In genomic region chr17:76709951-76710862, GRCh38 we compare ENCODE assay signal across 6 cellular contexts. TPM values are rescaled to one million over a fixed set of nuclear protein-coding genes. Genes with fewer than 3 reads are reported as not detected.
DNase-seq lines count a peak whose midpoint lies in the region; ATAC-seq and TF ChIP-seq lines count a peak whose summit lies in the region.
"Not testable (repeated sequence)": the region's sequence is repeated elsewhere in the genome, so short reads cannot be mapped to it uniquely, and the experiment has no call there.

No MANE protein-coding gene starts in this region.

- POLR2A ChIA-PET in PC-3 (lab: Charles Lee; ENCODE audit: unreplicated experiment), result interaction anchor here (0.6 kb wide), 4 partner anchors 12 to 210 kb away, joined by 3 to 9 read pairs (median 3); no protein-coding TSS in a partner anchor

- peak overlapping the region; percentile 17; the same call in 1 of the 2 replicates for H3K4me3 ChIP-seq in GM06990 (replicated peaks; ENCODE audit: low read depth, low read length)
- H3K4me3 ChIP-seq in PC-3 (ENCODE audit: low read length), result peak overlapping the region; percentile 73
- H3K4me3 ChIP-seq in ascending aorta, result peak overlapping the region; percentile 85 to 96
- H3K4me3 ChIP-seq in muscle layer of duodenum (ENCODE audit: low read depth in 1 of 2, low read length in 2 of 2), result peak overlapping the region; percentile 67 to 72

- H3K9me2 ChIP-seq in PC-3 (replicated peaks; ENCODE audit: low read length), result not testable (repeated sequence)

- CTCF ChIA-PET in PC-3 (lab: Charles Lee), result interaction anchor here (0.5 kb wide), 1 partner anchor 15 kb away, joined by 4 read pairs; no protein-coding TSS in a partner anchor

- H4K20me1 ChIP-seq in PC-3 (ENCODE audit: low read length), result not testable (repeated sequence)

- H3K27me3 ChIP-seq in GM06990 (replicated peaks; ENCODE audit: control insufficient read depth, insufficient read depth, low read length); PC-3 (ENCODE audit: low read length); ascending aorta; foreskin keratinocyte; muscle layer of duodenum (ENCODE audit: low read depth, low read length): not testable (repeated sequence)

- not testable (repeated sequence) for DNase-seq in GM06990 (ENCODE audit: extremely low read depth, insufficient read length); PC-3; ascending aorta (ENCODE audit: low spot score in 2 of 2); foreskin keratinocyte
- peak in 3 of 49 donors; percentile 20 to 42 (median 28) for DNase-seq in substantia nigra (lab: John Stamatoyannopoulos, UW)

- not testable (repeated sequence) for H3F3A ChIP-seq in PC-3 (ENCODE audit: low read length, unreplicated experiment)

- peak overlapping the region; percentile 66 for H2AFZ ChIP-seq in PC-3 (ENCODE audit: low read length)

- BruUV-seq in PC-3 (replicated peaks; lab: Mats Ljungman, UMichigan), result not testable (repeated sequence)

- ATAC-seq in PC-3, result peak; percentile 19
- ATAC-seq in foreskin keratinocyte, result peak; percentile 10

- H3K27ac ChIP-seq in PC-3 (ENCODE audit: low read length), result peak overlapping the region; percentile 64
- H3K27ac ChIP-seq in ascending aorta, result peak overlapping the region; percentile 96 to 97
- H3K27ac ChIP-seq in foreskin keratinocyte, result peak overlapping the region; percentile 33
- H3K27ac ChIP-seq in muscle layer of duodenum (ENCODE audit: low read length), result peak overlapping the region; percentile 95
- H3K27ac ChIP-seq in substantia nigra (ENCODE audit: low read depth, low read length, poor library complexity, severe bottlenecking), result peak overlapping the region; percentile 71

- H3K4me1 ChIP-seq in PC-3 (ENCODE audit: insufficient read depth, low read length) (peaks cover 25% of the 10 kb centered on the region), ascending aorta (peaks cover 4 to 33% of the 10 kb centered on the region in 2 donors), muscle layer of duodenum (ENCODE audit: control insufficient read depth in 1 of 2, insufficient read depth in 2 of 2, low read length in 2 of 2) (peaks cover 13 to 44% of the 10 kb centered on the region in 2 donors)
- not testable (repeated sequence) for H3K4me1 ChIP-seq in foreskin keratinocyte

- not testable (repeated sequence) for TF ChIP-seq CTCF in GM06990 (IDR thresholded peaks at IDR 0.05; ENCODE audit: insufficient read depth, low read length, poor library complexity, severe bottlenecking); PC-3 (conservative IDR thresholded peaks at IDR 0.05; ENCODE audit: low read depth, low read length); ascending aorta (IDR thresholded peaks at IDR 0.05); foreskin keratinocyte (conservative IDR thresholded peaks at IDR 0.05)

- H3K79me2 ChIP-seq in PC-3 (ENCODE audit: low read length), result peaks cover 36% of the 10 kb centered on the region

- H3K9ac ChIP-seq in PC-3 (ENCODE audit: low read length), result peak overlapping the region; percentile 64

- intact Hi-C loops in PC-3 (cut with micrococcal nuclease) (loop anchor here (5.0 to 10.0 kb wide), 3 partner anchors 38 to 145 kb away; partner anchors contain the start of gene ST6GALNAC1), ascending aorta (cut with DNase I) (loop anchor here (1.0 to 10.0 kb wide), 4 partner anchors 10 to 185 kb away; no protein-coding TSS in a partner anchor)

- H3K4me2 ChIP-seq in PC-3 (ENCODE audit: low read length), result peak overlapping the region; percentile 89

- H3K9me3 ChIP-seq in PC-3 (ENCODE audit: low read length); ascending aorta; muscle layer of duodenum (ENCODE audit: control insufficient read depth in 1 of 2, low read length in 2 of 2): not testable (repeated sequence)

- not testable (repeated sequence) for H3K36me3 ChIP-seq in GM06990 (ENCODE audit: control insufficient read depth, insufficient read depth, low read length)
- peaks cover 14% of the 10 kb centered on the region; the same call in 1 of the 2 replicates for H3K36me3 ChIP-seq in PC-3 (ENCODE audit: low read depth, low read length)
- peaks cover 5 to 20% of the 10 kb centered on the region in 2 donors for H3K36me3 ChIP-seq in ascending aorta
- peaks cover 18 to 19% of the 10 kb centered on the region in 2 donors for H3K36me3 ChIP-seq in muscle layer of duodenum (ENCODE audit: control insufficient read depth in 1 of 2, insufficient read depth in 2 of 2, low read length in 2 of 2)

RNA-seq across cellular contexts. Expression of gene MXRA7, which starts 0.6 kb away (rescaled TPM):
- 98.3 and 148 TPM in 2 replicates for total RNA-seq in PC-3 (2014; rRNA removed)
- total RNA-seq in ascending aorta, result 122 TPM
- 57.8 and 81.5 TPM in 2 replicates for total RNA-seq in foreskin keratinocyte
- polyA plus RNA-seq in foreskin keratinocyte, result 57.1 and 62.8 TPM in 2 replicates

RNA-seq across cellular contexts. Expression of gene JMJD6, which starts 16.2 kb away (rescaled TPM):
- 39.0 and 49.8 TPM in 2 replicates for total RNA-seq in PC-3 (2014; rRNA removed)
- total RNA-seq in ascending aorta, result 29.4 TPM
- total RNA-seq in foreskin keratinocyte, result 26.1 and 31.0 TPM in 2 replicates
- polyA plus RNA-seq in foreskin keratinocyte, result 27.3 and 32.3 TPM in 2 replicates

RNA-seq across cellular contexts. Expression of gene METTL23, which starts 16.4 kb away (rescaled TPM):
- total RNA-seq in PC-3 (2014; rRNA removed) (48.1 and 58.7 TPM in 2 replicates), ascending aorta (31.2 TPM), foreskin keratinocyte (28.7 and 29.3 TPM in 2 replicates)
- 35.8 and 37.8 TPM in 2 replicates for polyA plus RNA-seq in foreskin keratinocyte

RNA-seq across cellular contexts. Expression of gene SRSF2, which starts 26.9 kb away (rescaled TPM):
- 562 and 859 TPM in 2 replicates for total RNA-seq in PC-3 (2014; rRNA removed)
- total RNA-seq in ascending aorta, result 429 TPM
- 280 and 282 TPM in 2 replicates for total RNA-seq in foreskin keratinocyte
- polyA plus RNA-seq in foreskin keratinocyte, result 228 and 247 TPM in 2 replicates

RNA-seq across cellular contexts. Expression of gene MFSD11, which starts 27.7 kb away (rescaled TPM):
- total RNA-seq in PC-3 (2014; rRNA removed) (16.6 and 17.3 TPM in 2 replicates), ascending aorta (13.4 TPM), foreskin keratinocyte (13.8 and 16.3 TPM in 2 replicates)
- 9.1 and 10.1 TPM in 2 replicates for polyA plus RNA-seq in foreskin keratinocyte

Comparison
In these comparisons a context has a peak if more than half of its experiments do, and no peak if none do; other contexts are left out.
1. H3K4me3 ChIP-seq: peak in every context shown above with its lines; median percentile 90 in ascending aorta; 73 in PC-3; 70 in muscle layer of duodenum; 17 in GM06990.
2. H3K27ac ChIP-seq: peak in every context shown above with its lines; median percentile 96 in ascending aorta; 95 in muscle layer of duodenum; 71 in substantia nigra; 64 in PC-3; 33 in foreskin keratinocyte.